8 cellular contexts compared by ENCODE assay signal in the genomic region with DNA sequence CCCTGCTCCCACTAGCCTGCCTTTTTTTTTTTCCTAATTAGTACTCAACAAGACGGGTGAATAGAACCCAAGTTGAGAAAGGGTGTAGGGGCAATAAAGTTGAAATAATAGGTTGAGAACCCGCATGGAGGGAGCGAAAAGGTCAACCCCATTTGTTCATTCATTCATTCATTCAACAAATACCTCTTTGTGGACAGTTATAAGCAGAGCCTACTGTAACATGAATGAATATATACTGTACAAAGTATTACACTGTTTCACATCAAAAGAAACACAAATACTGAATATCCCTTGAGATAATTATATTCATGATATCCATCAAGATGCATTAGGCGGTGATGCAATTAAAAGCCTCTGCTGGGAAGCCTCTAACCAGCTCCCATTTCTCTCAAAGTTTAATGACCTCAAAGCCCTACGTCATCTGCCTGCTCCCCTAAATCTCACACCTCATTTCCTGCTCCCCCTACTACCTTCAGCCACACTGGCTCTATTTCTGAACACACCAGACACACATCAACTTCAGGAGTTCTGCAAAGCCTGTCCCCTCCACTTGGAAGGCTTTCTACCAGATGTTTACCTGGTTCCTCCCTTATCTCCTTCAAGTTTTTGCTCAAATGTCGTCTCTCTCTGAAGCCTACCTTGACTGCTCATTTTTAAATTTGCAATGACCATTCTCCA. TPM values are rescaled to one million over a fixed set of nuclear protein-coding genes. Genes with fewer than 3 reads are reported as not detected.
DNase-seq lines count a peak whose midpoint lies in the region; TF ChIP-seq lines count a peak whose summit lies in the region.
"Had no signal": no experiment of that assay in that cellular context is flagged by ENCODE, and none has a peak within 500 bp of the region (broad histone marks: within the 10 kb centered on the region; RNA-seq: fewer than 3 reads in every experiment).

No MANE protein-coding gene starts in this region.

- H3K4me3 Mint-ChIP-seq in endothelial cell (ENCODE audit: unreplicated experiment): peak overlapping the region; percentile 99

- H3K9me3 Mint-ChIP-seq in endothelial cell (ENCODE audit: unreplicated experiment): no peaks in the 10 kb centered on the region

- H3K36me3 ChIP-seq in GM23248 (ENCODE audit: low read depth) (no peaks in the 10 kb centered on the region), osteoblast (ENCODE audit: insufficient read depth, low read length) (no peaks in the 10 kb centered on the region)

- in situ Hi-C loops in GM23248 (cut with MboI): no loop called here

- peaks cover 13% of the 10 kb centered on the region for H3F3A ChIP-seq in GM23248 (ENCODE audit: insufficient read depth)

- TF ChIP-seq CTCF in endothelial cell (IDR thresholded peaks at IDR 0.05; ENCODE audit: unreplicated experiment) (no peak), osteoblast (IDR thresholded peaks at IDR 0.05; ENCODE audit: extremely low read depth, low read depth, low read length) (no peak)

- H3K27ac ChIP-seq in GM23248: peak overlapping the region; percentile 87
- peak overlapping the region; percentile 96 for H3K27ac ChIP-seq in osteoblast (ENCODE audit: low read depth, low read length)

- H3K27ac Mint-ChIP-seq in endothelial cell (ENCODE audit: unreplicated experiment): peak overlapping the region; percentile 99

- DNase-seq in GM23248 (no peak), SK-N-DZ (ENCODE audit: low spot score) (peak; percentile 91), endothelial cell (ENCODE audit: low spot score) (no peak), osteoblast (ENCODE audit: insufficient read length, low spot score, missing footprints) (no peak), SIG-M5 (lab: John Stamatoyannopoulos, UW) (no peak), NCI-H345 treated with DMSO at 0.1 percent for 48 hours (lab: John Stamatoyannopoulos, UW; ENCODE audit: unreplicated experiment) (no peak), hepatic stellate cell (ENCODE audit: low spot score) (no peak)
- DNase-seq: SW 1271 had no signal

- H3K4me2 ChIP-seq in GM23248 (ENCODE audit: unreplicated experiment) (peak overlapping the region; percentile 95), osteoblast (ENCODE audit: insufficient read depth, low read length) (peak overlapping the region; percentile 100)

- 75 to 76% methylated on average over 6 of the region's 6 CpGs for WGBS in GM23248 (ENCODE audit: low coverage in 1 of 2, low lambda C conversion rate in 2 of 2, missing lambda C conversion rate in 2 of 2), 2 experiments

- peaks cover 9% of the 10 kb centered on the region for H3K27me3 Mint-ChIP-seq in endothelial cell (ENCODE audit: unreplicated experiment)

- H3K9ac ChIP-seq in GM23248: peak overlapping the region; percentile 98

- H3K9me3 ChIP-seq in GM23248 (ENCODE audit: low read depth): no peaks in the 10 kb centered on the region
- no peaks in the 10 kb centered on the region for H3K9me3 ChIP-seq in osteoblast (ENCODE audit: low read depth, low read length)

- no peaks in the 10 kb centered on the region for H4K20me1 ChIP-seq in GM23248 (ENCODE audit: insufficient read depth)
- peaks cover 9% of the 10 kb centered on the region for H4K20me1 ChIP-seq in osteoblast (ENCODE audit: insufficient read depth, low read length)

- H3K4me1 ChIP-seq in GM23248 (ENCODE audit: insufficient read depth): peaks cover 15% of the 10 kb centered on the region
- peaks cover 12% of the 10 kb centered on the region for H3K4me1 ChIP-seq in osteoblast (ENCODE audit: insufficient read depth, low read length)

- H2AFZ ChIP-seq in GM23248 (peak overlapping the region; percentile 100), osteoblast (ENCODE audit: low read length) (peak overlapping the region; percentile 99)

- H3K79me2 ChIP-seq in GM23248 (ENCODE audit: insufficient read depth) (peaks cover 37% of the 10 kb centered on the region), osteoblast (ENCODE audit: insufficient read depth, low read length) (peaks cover 38% of the 10 kb centered on the region)

- no peaks in the 10 kb centered on the region for H3K36me3 Mint-ChIP-seq in endothelial cell (ENCODE audit: low read depth, unreplicated experiment)

- H3K4me3 ChIP-seq in GM23248: peak overlapping the region; percentile 98
- peak overlapping the region; percentile 96 for H3K4me3 ChIP-seq in osteoblast (ENCODE audit: insufficient read depth, low read length)

- H3K4me1 Mint-ChIP-seq in endothelial cell (ENCODE audit: unreplicated experiment): peaks cover 44% of the 10 kb centered on the region

- no peaks in the 10 kb centered on the region for H3K27me3 ChIP-seq in GM23248 (replicated peaks; ENCODE audit: insufficient read depth)
- no peaks in the 10 kb centered on the region for H3K27me3 ChIP-seq in osteoblast (ENCODE audit: insufficient read depth, low read length)

- no peaks in the 10 kb centered on the region for H3K9me2 ChIP-seq in GM23248 (ENCODE audit: insufficient read depth)

RNA-seq across cellular contexts. Expression of gene NBAS, which starts 1.4 kb away (rescaled TPM):
- 51.8 and 63.7 TPM in 2 replicates for total RNA-seq in GM23248 (2014; rRNA removed; shearing (Covaris generic))
- polyA plus RNA-seq in GM23248 (2016; fragmentation: Nextera tagmentation; extraction: Ambion mirVana): 21.2 and 22.5 TPM in 2 replicates
- 171 and 202 TPM in 2 replicates for polyA plus RNA-seq in SK-N-DZ (2014; cell fraction: cytosol; rRNA removed)
- polyA plus RNA-seq in SK-N-DZ (2014; cell fraction: nucleus; rRNA removed): 123 and 132 TPM in 2 replicates
- 52.8 TPM for total RNA-seq in endothelial cell (ENCODE audit: unreplicated experiment)
- 98.1 and 102 TPM in 2 replicates for total RNA-seq in osteoblast

RNA-seq across cellular contexts. Expression of gene DDX1, which starts 29.2 kb away (rescaled TPM):
- 72.6 and 73.0 TPM in 2 replicates for total RNA-seq in GM23248 (2014; rRNA removed; shearing (Covaris generic))
- polyA plus RNA-seq in GM23248 (2016; fragmentation: Nextera tagmentation; extraction: Ambion mirVana): 101 TPM in 2 replicates
- polyA plus RNA-seq in SK-N-DZ (2014; cell fraction: cytosol; rRNA removed): 5,002 and 5,638 TPM in 2 replicates
- polyA plus RNA-seq in SK-N-DZ (2014; cell fraction: nucleus; rRNA removed): 4,616 and 5,818 TPM in 2 replicates
- total RNA-seq in endothelial cell (ENCODE audit: unreplicated experiment): 100 TPM
- 76.0 and 86.3 TPM in 2 replicates for total RNA-seq in osteoblast
